11 cellular contexts compared by ENCODE assay signal in the genomic region with DNA sequence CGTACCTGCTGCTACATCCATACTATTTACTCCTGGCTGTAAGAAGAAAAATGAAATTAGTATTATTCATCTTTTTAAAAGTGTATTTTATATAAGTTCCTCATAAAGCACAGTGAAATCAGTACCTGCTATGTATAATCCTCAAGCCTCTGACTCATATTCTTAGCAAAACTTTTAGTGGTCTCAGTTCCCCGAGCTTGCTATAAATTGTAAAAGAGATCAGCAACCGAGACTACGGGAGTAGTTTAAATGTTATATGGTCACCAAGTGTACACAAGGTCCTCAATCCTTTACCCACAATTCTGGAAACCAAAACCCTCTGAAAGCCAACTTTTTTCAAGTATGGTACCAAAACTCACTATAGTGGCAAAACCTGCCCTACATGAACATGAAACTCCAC. TPM values are rescaled to one million over a fixed set of nuclear protein-coding genes. Genes with fewer than 3 reads are reported as not detected.
A peak's percentile ranks its signal among the peaks of the same experiment; 100 is the strongest.
DNase-seq lines count a peak whose midpoint lies in the region; ATAC-seq lines count a peak whose summit lies in the region.
"Had no signal": no experiment of that assay in that cellular context is flagged by ENCODE, and none has a peak within 500 bp of the region (broad histone marks: within the 10 kb centered on the region; RNA-seq: fewer than 3 reads in every experiment).

No MANE protein-coding gene starts in this region.

- H2BK15ac ChIP-seq in neuronal stem cell (ENCODE audit: low read length), result no peak overlapping the region

- no peak overlapping the region for H3K27ac Mint-ChIP-seq in activated CD4-positive, alpha-beta T cell treated with anti-CD3 and anti-CD28 coated beads for 36 hours
- peak overlapping the region; percentile 90 for H3K27ac Mint-ChIP-seq in stimulated activated effector memory CD8-positive, alpha-beta T cell treated with anti-CD3 and anti-CD28 coated beads, Interleukin-12 subunit alpha, Interleukin-12 subunit beta, amount 100 ng/mL, for 72 hours

- no peak overlapping the region for H2AK5ac ChIP-seq in neuronal stem cell (ENCODE audit: low read depth, low read length)

- H3K9ac ChIP-seq in neuronal stem cell (ENCODE audit: low read depth, low read length, poor library complexity), result no peak overlapping the region

- no peak overlapping the region for H3K4me2 ChIP-seq in neuronal stem cell (ENCODE audit: insufficient read depth, low read length, poor library complexity, severe bottlenecking)

- H3K36me3 ChIP-seq in neuronal stem cell (replicated peaks in 1 of 2; ENCODE audit: control insufficient read depth in 2 of 2, insufficient read depth in 2 of 2, low read length in 2 of 2), result peaks cover 2 to 74% of the 10 kb centered on the region in 2 donors

- H3K14ac ChIP-seq in neuronal stem cell (ENCODE audit: low read length), result no peak overlapping the region

- no peak overlapping the region for H2BK5ac ChIP-seq in neuronal stem cell (ENCODE audit: low read length)

- H3K27ac ChIP-seq in neuronal stem cell (replicated peaks; ENCODE audit: low read length), result no peak overlapping the region

- no peaks in the 10 kb centered on the region for H3K79me1 ChIP-seq in neuronal stem cell (ENCODE audit: low read depth, low read length)

- no peak for DNase-seq in activated CD4-positive, alpha-beta T cell treated with anti-CD3 and anti-CD28 coated beads for 36 hours
- no peak for DNase-seq in activated CD4-positive, alpha-beta T cell treated with anti-CD3 and anti-CD28 coated beads, Interleukin-2, amount 50 U/mL, for 48 hours
- DNase-seq in stimulated activated effector memory CD8-positive, alpha-beta T cell treated with anti-CD3 and anti-CD28 coated beads, Interleukin-12 subunit alpha, Interleukin-12 subunit beta, amount 100 ng/mL, for 72 hours (ENCODE audit: low spot score in 2 of 2), result no peak
- DNase-seq in mucosa of gallbladder (ENCODE audit: low spot score), result no peak
- DNase-seq in neuronal stem cell (ENCODE audit: low spot score), result no peak
- DNase-seq in SK-N-DZ (ENCODE audit: low spot score), result no peak
- DNase-seq: 8988T, anterior cingulate cortex, NCI-H748 treated with DMSO at 0.1 percent for 48 hours had no signal

- H3K4me1 ChIP-seq in neuronal stem cell (ENCODE audit: control insufficient read depth in 2 of 2, insufficient read depth in 1 of 2, low read depth in 1 of 2, low read length in 2 of 2), result no peaks in the 10 kb centered on the region

- WGBS in neuronal stem cell (ENCODE audit: extremely low coverage in 2 of 2, insufficient read length in 2 of 2, insufficient replicate concordance in 1 of 2), 2 donors, result no CpG with 5 or more reads among the region's 4 CpGs

- intact Hi-C loops in activated CD4-positive, alpha-beta T cell treated with anti-CD3 and anti-CD28 coated beads for 36 hours (cut with DNase I, micrococcal nuclease), result loop anchor here (5.0 kb wide), 2 partner anchors 36 to 121 kb away; no protein-coding TSS in a partner anchor

- H3K4me3 ChIP-seq in neuronal stem cell (ENCODE audit: low read length in 2 of 2), result no peak overlapping the region

- H3K4ac ChIP-seq in neuronal stem cell (ENCODE audit: low read length), result no peak overlapping the region

- H3K4me1 Mint-ChIP-seq in activated CD4-positive, alpha-beta T cell treated with anti-CD3 and anti-CD28 coated beads for 36 hours, result peaks cover 34% of the 10 kb centered on the region
- H3K4me1 Mint-ChIP-seq in stimulated activated effector memory CD8-positive, alpha-beta T cell treated with anti-CD3 and anti-CD28 coated beads, Interleukin-12 subunit alpha, Interleukin-12 subunit beta, amount 100 ng/mL, for 72 hours, result peaks cover 26% of the 10 kb centered on the region

- H3K4me3 Mint-ChIP-seq in activated CD4-positive, alpha-beta T cell treated with anti-CD3 and anti-CD28 coated beads for 36 hours, result no peak overlapping the region
- H3K4me3 Mint-ChIP-seq in stimulated activated effector memory CD8-positive, alpha-beta T cell treated with anti-CD3 and anti-CD28 coated beads, Interleukin-12 subunit alpha, Interleukin-12 subunit beta, amount 100 ng/mL, for 72 hours, result peak overlapping the region; percentile 70

- H2BK12ac ChIP-seq in neuronal stem cell (ENCODE audit: low read length), result no peak overlapping the region

- no peaks in the 10 kb centered on the region for H3K9me3 Mint-ChIP-seq in activated CD4-positive, alpha-beta T cell treated with anti-CD3 and anti-CD28 coated beads for 36 hours (ENCODE audit: low read depth)
- H3K9me3 Mint-ChIP-seq in stimulated activated effector memory CD8-positive, alpha-beta T cell treated with anti-CD3 and anti-CD28 coated beads, Interleukin-12 subunit alpha, Interleukin-12 subunit beta, amount 100 ng/mL, for 72 hours, result no peaks in the 10 kb centered on the region

- H4K8ac ChIP-seq in neuronal stem cell (ENCODE audit: low read depth, low read length), result no peak overlapping the region

- H3K18ac ChIP-seq in neuronal stem cell (ENCODE audit: low read length), result no peak overlapping the region

- H3K9me3 ChIP-seq in neuronal stem cell (replicated peaks in 1 of 2; ENCODE audit: control insufficient read depth in 2 of 2, insufficient read depth in 1 of 2, low read depth in 1 of 2, low read length in 2 of 2), result peaks cover 0 to 11% of the 10 kb centered on the region in 2 donors

- H2BK120ac ChIP-seq in neuronal stem cell (ENCODE audit: low read depth, low read length), result no peak overlapping the region

- no peak overlapping the region for H2AFZ ChIP-seq in neuronal stem cell (ENCODE audit: low read length)

- no peaks in the 10 kb centered on the region for H3K27me3 ChIP-seq in neuronal stem cell (ENCODE audit: control insufficient read depth in 3 of 3, insufficient read depth in 3 of 3, low read depth in 1 of 3, low read length in 3 of 3)

- peaks cover 19% of the 10 kb centered on the region for H3K36me3 Mint-ChIP-seq in activated CD4-positive, alpha-beta T cell treated with anti-CD3 and anti-CD28 coated beads for 36 hours (ENCODE audit: low read depth)
- peaks cover 65% of the 10 kb centered on the region for H3K36me3 Mint-ChIP-seq in stimulated activated effector memory CD8-positive, alpha-beta T cell treated with anti-CD3 and anti-CD28 coated beads, Interleukin-12 subunit alpha, Interleukin-12 subunit beta, amount 100 ng/mL, for 72 hours

- H4K91ac ChIP-seq in neuronal stem cell (ENCODE audit: low read depth, low read length, poor library complexity), result no peak overlapping the region

- CTCF ChIA-PET in activated CD4-positive, alpha-beta T cell treated with anti-CD3 and anti-CD28 coated beads for 36 hours (lab: Charles Lee), result interaction anchor here (1.1 to 1.8 kb wide), 2 partner anchors 21 to 23 kb away, joined by 3 to 7 read pairs; no protein-coding TSS in a partner anchor

- H3K23ac ChIP-seq in neuronal stem cell (ENCODE audit: low read depth, low read length, poor library complexity), result no peak overlapping the region

- POLR2A ChIA-PET in activated CD4-positive, alpha-beta T cell treated with anti-CD3 and anti-CD28 coated beads for 36 hours (lab: Charles Lee), result no interaction called here

- H3K27me3 Mint-ChIP-seq in activated CD4-positive, alpha-beta T cell treated with anti-CD3 and anti-CD28 coated beads for 36 hours, result no peaks in the 10 kb centered on the region

- ATAC-seq in activated CD4-positive, alpha-beta T cell treated with anti-CD3 and anti-CD28 coated beads for 36 hours, result peak; percentile 57
- peak; percentile 90 for ATAC-seq in GM21526 (IDR thresholded peaks at IDR 0.05; ENCODE audit: low FRiP score, unreplicated experiment)
- ATAC-seq in HG03135 (IDR thresholded peaks at IDR 0.05; ENCODE audit: unreplicated experiment), result peak; percentile 81
- ATAC-seq in stimulated activated effector memory CD8-positive, alpha-beta T cell treated with anti-CD3 and anti-CD28 coated beads, Interleukin-12 subunit alpha, Interleukin-12 subunit beta, amount 100 ng/mL, for 72 hours, result peak; percentile 94

RNA-seq across cellular contexts. Expression of gene PRPF40A, which starts 24.2 kb away (rescaled TPM):
- total RNA-seq in activated CD4-positive, alpha-beta T cell treated with anti-CD3 and anti-CD28 coated beads for 36 hours, result 100 to 1,000 TPM; 145 to 152 TPM
- 59.2 TPM for total RNA-seq in mucosa of gallbladder
- 272 TPM for polyA plus RNA-seq in neuronal stem cell (2013, experiment 1 of 2)
- 282 TPM for polyA plus RNA-seq in neuronal stem cell (2013, experiment 2 of 2)
- 71.2 and 99.6 TPM in 2 replicates for polyA plus RNA-seq in SK-N-DZ (2014; cell fraction: cytosol; rRNA removed)
- 122 and 137 TPM in 2 replicates for polyA plus RNA-seq in SK-N-DZ (2014; cell fraction: nucleus; rRNA removed)

RNA-seq across cellular contexts. Expression of gene ARL6IP6, which starts 25.4 kb away (rescaled TPM):
- total RNA-seq in activated CD4-positive, alpha-beta T cell treated with anti-CD3 and anti-CD28 coated beads for 36 hours, result 10 to 100 TPM; 21.8 to 36.8 TPM
- total RNA-seq in mucosa of gallbladder, result 11.4 TPM
- polyA plus RNA-seq in neuronal stem cell (2013, experiment 1 of 2), result 62.3 TPM
- 64.7 TPM for polyA plus RNA-seq in neuronal stem cell (2013, experiment 2 of 2)
- 115 and 124 TPM in 2 replicates for polyA plus RNA-seq in SK-N-DZ (2014; cell fraction: cytosol; rRNA removed)
- 65.7 and 100 TPM in 2 replicates for polyA plus RNA-seq in SK-N-DZ (2014; cell fraction: nucleus; rRNA removed)
